Comparison of ENCODE assay signal across 1 cellular context in genomic region chr2:20728114-20728758, GRCh38.
TF ChIP-seq lines count a peak whose summit lies in the region.

No MANE protein-coding gene starts in this region.

TF ChIP-seq in HepG2, 621 proteins besides CTCF, POLR2A, EP300 and RAD21 (continued from another document and continues in another):
- TF ChIP-seq, protein P1, sequence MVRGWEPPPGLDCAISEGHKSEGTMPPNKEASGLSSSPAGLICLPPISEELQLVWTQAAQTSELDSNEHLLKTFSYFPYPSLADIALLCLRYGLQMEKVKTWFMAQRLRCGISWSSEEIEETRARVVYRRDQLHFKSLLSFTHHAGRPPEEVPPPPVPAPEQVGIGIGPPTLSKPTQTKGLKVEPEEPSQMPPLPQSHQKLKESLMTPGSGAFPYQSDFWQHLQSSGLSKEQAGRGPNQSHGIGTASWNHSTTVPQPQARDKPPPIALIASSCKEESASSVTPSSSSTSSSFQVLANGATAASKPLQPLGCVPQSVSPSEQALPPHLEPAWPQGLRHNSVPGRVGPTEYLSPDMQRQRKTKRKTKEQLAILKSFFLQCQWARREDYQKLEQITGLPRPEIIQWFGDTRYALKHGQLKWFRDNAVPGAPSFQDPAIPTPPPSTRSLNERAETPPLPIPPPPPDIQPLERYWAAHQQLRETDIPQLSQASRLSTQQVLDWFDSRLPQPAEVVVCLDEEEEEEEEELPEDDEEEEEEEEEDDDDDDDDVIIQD (CRISPR knock-in tag; IDR thresholded peaks at IDR 0.05; ENCODE audit: low read depth), result peak; percentile 92
- peak; percentile 90 for TF ChIP-seq ZBTB7B (CRISPR knock-in tag; IDR thresholded peaks at IDR 0.05)
- peak; percentile 53; the same call in 1 of the 2 replicates for TF ChIP-seq TARDBP (CRISPR knock-in tag; IDR thresholded peaks at IDR 0.05)
- no peak; the same call in 1 of the 2 replicates for TF ChIP-seq ETV6 (CRISPR knock-in tag; conservative IDR thresholded peaks at IDR 0.05)
- TF ChIP-seq ERF (CRISPR knock-in tag; IDR thresholded peaks at IDR 0.05), result peak; percentile 98
- TF ChIP-seq ZNF296 (CRISPR knock-in tag; conservative IDR thresholded peaks at IDR 0.05), result no peak
- no peak for TF ChIP-seq FOXA1 (IDR thresholded peaks at IDR 0.05)
- peak; percentile 86 for TF ChIP-seq FOXA1 (CRISPR knock-in tag; IDR thresholded peaks at IDR 0.05)
- no peak for TF ChIP-seq POLR2AphosphoS5 (IDR thresholded peaks at IDR 0.05; ENCODE audit: low read depth, low read length)
- no peak for TF ChIP-seq HOXA5 (CRISPR knock-in tag; IDR thresholded peaks at IDR 0.05)
- TF ChIP-seq, protein P2, sequence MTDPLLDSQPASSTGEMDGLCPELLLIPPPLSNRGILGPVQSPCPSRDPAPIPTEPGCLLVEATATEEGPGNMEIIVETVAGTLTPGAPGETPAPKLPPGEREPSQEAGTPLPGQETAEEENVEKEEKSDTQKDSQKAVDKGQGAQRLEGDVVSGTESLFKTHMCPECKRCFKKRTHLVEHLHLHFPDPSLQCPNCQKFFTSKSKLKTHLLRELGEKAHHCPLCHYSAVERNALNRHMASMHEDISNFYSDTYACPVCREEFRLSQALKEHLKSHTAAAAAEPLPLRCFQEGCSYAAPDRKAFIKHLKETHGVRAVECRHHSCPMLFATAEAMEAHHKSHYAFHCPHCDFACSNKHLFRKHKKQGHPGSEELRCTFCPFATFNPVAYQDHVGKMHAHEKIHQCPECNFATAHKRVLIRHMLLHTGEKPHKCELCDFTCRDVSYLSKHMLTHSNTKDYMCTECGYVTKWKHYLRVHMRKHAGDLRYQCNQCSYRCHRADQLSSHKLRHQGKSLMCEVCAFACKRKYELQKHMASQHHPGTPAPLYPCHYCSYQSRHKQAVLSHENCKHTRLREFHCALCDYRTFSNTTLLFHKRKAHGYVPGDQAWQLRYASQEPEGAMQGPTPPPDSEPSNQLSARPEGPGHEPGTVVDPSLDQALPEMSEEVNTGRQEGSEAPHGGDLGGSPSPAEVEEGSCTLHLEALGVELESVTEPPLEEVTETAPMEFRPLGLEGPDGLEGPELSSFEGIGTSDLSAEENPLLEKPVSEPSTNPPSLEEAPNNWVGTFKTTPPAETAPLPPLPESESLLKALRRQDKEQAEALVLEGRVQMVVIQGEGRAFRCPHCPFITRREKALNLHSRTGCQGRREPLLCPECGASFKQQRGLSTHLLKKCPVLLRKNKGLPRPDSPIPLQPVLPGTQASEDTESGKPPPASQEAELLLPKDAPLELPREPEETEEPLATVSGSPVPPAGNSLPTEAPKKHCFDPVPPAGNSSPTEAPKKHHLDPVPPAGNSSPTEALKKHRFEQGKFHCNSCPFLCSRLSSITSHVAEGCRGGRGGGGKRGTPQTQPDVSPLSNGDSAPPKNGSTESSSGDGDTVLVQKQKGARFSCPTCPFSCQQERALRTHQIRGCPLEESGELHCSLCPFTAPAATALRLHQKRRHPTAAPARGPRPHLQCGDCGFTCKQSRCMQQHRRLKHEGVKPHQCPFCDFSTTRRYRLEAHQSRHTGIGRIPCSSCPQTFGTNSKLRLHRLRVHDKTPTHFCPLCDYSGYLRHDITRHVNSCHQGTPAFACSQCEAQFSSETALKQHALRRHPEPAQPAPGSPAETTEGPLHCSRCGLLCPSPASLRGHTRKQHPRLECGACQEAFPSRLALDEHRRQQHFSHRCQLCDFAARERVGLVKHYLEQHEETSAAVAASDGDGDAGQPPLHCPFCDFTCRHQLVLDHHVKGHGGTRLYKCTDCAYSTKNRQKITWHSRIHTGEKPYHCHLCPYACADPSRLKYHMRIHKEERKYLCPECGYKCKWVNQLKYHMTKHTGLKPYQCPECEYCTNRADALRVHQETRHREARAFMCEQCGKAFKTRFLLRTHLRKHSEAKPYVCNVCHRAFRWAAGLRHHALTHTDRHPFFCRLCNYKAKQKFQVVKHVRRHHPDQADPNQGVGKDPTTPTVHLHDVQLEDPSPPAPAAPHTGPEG (CRISPR knock-in tag; IDR thresholded peaks at IDR 0.05), result no peak
- TF ChIP-seq, protein P3, sequence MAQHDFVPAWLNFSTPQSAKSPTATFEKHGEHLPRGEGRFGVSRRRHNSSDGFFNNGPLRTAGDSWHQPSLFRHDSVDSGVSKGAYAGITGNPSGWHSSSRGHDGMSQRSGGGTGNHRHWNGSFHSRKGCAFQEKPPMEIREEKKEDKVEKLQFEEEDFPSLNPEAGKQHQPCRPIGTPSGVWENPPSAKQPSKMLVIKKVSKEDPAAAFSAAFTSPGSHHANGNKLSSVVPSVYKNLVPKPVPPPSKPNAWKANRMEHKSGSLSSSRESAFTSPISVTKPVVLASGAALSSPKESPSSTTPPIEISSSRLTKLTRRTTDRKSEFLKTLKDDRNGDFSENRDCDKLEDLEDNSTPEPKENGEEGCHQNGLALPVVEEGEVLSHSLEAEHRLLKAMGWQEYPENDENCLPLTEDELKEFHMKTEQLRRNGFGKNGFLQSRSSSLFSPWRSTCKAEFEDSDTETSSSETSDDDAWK (CRISPR knock-in tag; IDR thresholded peaks at IDR 0.05), result no peak
- no peak for TF ChIP-seq ZNF777 (CRISPR knock-in tag; IDR thresholded peaks at IDR 0.05)
- peak; percentile 62 for TF ChIP-seq BHLHE40 (IDR thresholded peaks at IDR 0.05; ENCODE audit: low read length)
- TF ChIP-seq ZNF331 (CRISPR knock-in tag; IDR thresholded peaks at IDR 0.05), result peak; percentile 92
- TF ChIP-seq NCOR1 (IDR thresholded peaks at IDR 0.05; ENCODE audit: borderline replicate concordance, low read length), result peak; percentile 98
- no peak for TF ChIP-seq ZNF839 (CRISPR knock-in tag; IDR thresholded peaks at IDR 0.05; ENCODE audit: borderline replicate concordance)
- no peak for TF ChIP-seq ZBTB14 (CRISPR knock-in tag; IDR thresholded peaks at IDR 0.05)
- TF ChIP-seq PAF1 (CRISPR knock-in tag; IDR thresholded peaks at IDR 0.05), result no peak
- TF ChIP-seq, protein P4, sequence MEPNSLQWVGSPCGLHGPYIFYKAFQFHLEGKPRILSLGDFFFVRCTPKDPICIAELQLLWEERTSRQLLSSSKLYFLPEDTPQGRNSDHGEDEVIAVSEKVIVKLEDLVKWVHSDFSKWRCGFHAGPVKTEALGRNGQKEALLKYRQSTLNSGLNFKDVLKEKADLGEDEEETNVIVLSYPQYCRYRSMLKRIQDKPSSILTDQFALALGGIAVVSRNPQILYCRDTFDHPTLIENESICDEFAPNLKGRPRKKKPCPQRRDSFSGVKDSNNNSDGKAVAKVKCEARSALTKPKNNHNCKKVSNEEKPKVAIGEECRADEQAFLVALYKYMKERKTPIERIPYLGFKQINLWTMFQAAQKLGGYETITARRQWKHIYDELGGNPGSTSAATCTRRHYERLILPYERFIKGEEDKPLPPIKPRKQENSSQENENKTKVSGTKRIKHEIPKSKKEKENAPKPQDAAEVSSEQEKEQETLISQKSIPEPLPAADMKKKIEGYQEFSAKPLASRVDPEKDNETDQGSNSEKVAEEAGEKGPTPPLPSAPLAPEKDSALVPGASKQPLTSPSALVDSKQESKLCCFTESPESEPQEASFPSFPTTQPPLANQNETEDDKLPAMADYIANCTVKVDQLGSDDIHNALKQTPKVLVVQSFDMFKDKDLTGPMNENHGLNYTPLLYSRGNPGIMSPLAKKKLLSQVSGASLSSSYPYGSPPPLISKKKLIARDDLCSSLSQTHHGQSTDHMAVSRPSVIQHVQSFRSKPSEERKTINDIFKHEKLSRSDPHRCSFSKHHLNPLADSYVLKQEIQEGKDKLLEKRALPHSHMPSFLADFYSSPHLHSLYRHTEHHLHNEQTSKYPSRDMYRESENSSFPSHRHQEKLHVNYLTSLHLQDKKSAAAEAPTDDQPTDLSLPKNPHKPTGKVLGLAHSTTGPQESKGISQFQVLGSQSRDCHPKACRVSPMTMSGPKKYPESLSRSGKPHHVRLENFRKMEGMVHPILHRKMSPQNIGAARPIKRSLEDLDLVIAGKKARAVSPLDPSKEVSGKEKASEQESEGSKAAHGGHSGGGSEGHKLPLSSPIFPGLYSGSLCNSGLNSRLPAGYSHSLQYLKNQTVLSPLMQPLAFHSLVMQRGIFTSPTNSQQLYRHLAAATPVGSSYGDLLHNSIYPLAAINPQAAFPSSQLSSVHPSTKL (CRISPR knock-in tag; IDR thresholded peaks at IDR 0.05), result peak; percentile 99
- no peak for TF ChIP-seq TCF12 (IDR thresholded peaks at IDR 0.05)
- peak; percentile 88; the same call in 1 of the 2 replicates for TF ChIP-seq TCF12 (CRISPR knock-in tag; IDR thresholded peaks at IDR 0.05)
- no peak for TF ChIP-seq ZNF180 (CRISPR knock-in tag; IDR thresholded peaks at IDR 0.05; ENCODE audit: borderline replicate concordance, low read depth)
- no peak for TF ChIP-seq ZNF160 (CRISPR knock-in tag; IDR thresholded peaks at IDR 0.05)
- peak; percentile 91 for TF ChIP-seq TBX2 (CRISPR knock-in tag; IDR thresholded peaks at IDR 0.05; ENCODE audit: borderline replicate concordance)
- TF ChIP-seq, protein P5, sequence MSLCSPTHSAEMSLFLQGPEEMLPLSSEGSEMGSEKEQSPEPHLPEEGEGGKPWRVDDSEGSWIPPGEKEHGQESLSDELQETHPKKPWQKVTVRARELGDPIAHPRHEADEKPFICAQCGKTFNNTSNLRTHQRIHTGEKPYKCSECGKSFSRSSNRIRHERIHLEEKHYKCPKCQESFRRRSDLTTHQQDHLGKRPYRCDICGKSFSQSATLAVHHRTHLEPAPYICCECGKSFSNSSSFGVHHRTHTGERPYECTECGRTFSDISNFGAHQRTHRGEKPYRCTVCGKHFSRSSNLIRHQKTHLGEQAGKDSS (CRISPR knock-in tag; IDR thresholded peaks at IDR 0.05; ENCODE audit: borderline replicate concordance, low read depth), result peak; percentile 59; the same call in 1 of the 2 replicates
- TF ChIP-seq HMGA1 (CRISPR knock-in tag; conservative IDR thresholded peaks at IDR 0.05), result no peak
- no peak for TF ChIP-seq ZBTB38 (CRISPR knock-in tag; IDR thresholded peaks at IDR 0.05)
- TF ChIP-seq GATAD1 (CRISPR knock-in tag; IDR thresholded peaks at IDR 0.05), result peak; percentile 56; the same call in 1 of the 2 replicates
- TF ChIP-seq DMAP1 (CRISPR knock-in tag; IDR thresholded peaks at IDR 0.05), result peak; percentile 46; the same call in 1 of the 2 replicates
- no peak for TF ChIP-seq ZNF256 (CRISPR knock-in tag; conservative IDR thresholded peaks at IDR 0.05)
- no peak for TF ChIP-seq ZNF740 (CRISPR knock-in tag; IDR thresholded peaks at IDR 0.05)
- peak; percentile 26; the same call in 1 of the 2 replicates for TF ChIP-seq MTA1 (CRISPR knock-in tag; IDR thresholded peaks at IDR 0.05; ENCODE audit: borderline replicate concordance)
- no peak for TF ChIP-seq U2AF2 (IDR thresholded peaks at IDR 0.05; ENCODE audit: low read depth, low read length)
- no peak for TF ChIP-seq ZNF766 (CRISPR knock-in tag; IDR thresholded peaks at IDR 0.05; ENCODE audit: borderline replicate concordance)
- TF ChIP-seq ZNF281 (CRISPR knock-in tag; IDR thresholded peaks at IDR 0.05; ENCODE audit: borderline replicate concordance), result peak; percentile 42; the same call in 1 of the 2 replicates
